In the genomic region with DNA sequence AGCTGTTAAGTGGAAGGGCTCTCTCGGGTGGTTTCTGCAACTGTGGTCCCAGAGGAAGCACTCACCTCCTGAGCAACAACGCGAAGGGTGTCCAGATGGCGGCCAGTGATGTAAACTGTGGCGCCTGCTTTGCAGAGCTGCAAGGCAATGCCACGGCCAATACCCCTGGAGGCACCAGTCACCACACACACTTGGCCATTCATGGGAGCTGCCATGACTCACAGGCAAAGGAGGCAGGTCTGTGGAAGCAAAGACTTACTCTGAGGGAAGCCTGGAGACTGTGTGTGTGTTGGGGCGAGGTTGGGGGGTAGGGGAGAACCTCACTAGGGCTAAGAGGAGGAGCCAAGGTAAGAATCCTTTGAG, we compare ENCODE assay signal across 8 cellular contexts. TPM values are rescaled to one million over a fixed set of nuclear protein-coding genes. Genes with fewer than 3 reads are reported as not detected.
DNase-seq lines count a peak whose midpoint lies in the region; ATAC-seq and TF ChIP-seq lines count a peak whose summit lies in the region.

No MANE protein-coding gene starts in this region.

- H3K27me3 ChIP-seq in breast epithelium (no peaks in the 10 kb centered on the region), liver (ENCODE audit: control insufficient read depth in 4 of 4, insufficient read depth in 4 of 4, low read length in 3 of 4) (no peaks in the 10 kb centered on the region), tibial nerve (no peaks in the 10 kb centered on the region)

- no peak for DNase-seq in T-helper 1 cell
- peak; percentile 95 for DNase-seq in M059J (ENCODE audit: low read depth)
- DNase-seq in breast epithelium (ENCODE audit: low spot score in 2 of 2): peak in 1 of 2 donors; percentile 41
- no peak for DNase-seq in tibial nerve (ENCODE audit: low spot score in 2 of 2)
- DNase-seq in NCI-H2196 (lab: John Stamatoyannopoulos, UW; ENCODE audit: unreplicated experiment): no peak

- H3K4me3 Mint-ChIP-seq in T-helper 1 cell treated with Interleukin-12 subunit alpha and Interleukin-12 subunit beta and Interleukin-4 antibody, amounts not matched to agents 30 μg/mL and 1 μg/mL, for 36 hours: peak overlapping the region; percentile 91

- 24% methylated on average over 7 of the region's 7 CpGs for WGBS in liver
- WGBS in tibial nerve, 2 donors: 37 to 44% methylated on average over 7 of the region's 7 CpGs

- H3K9ac ChIP-seq in liver (ENCODE audit: low read depth in 1 of 2, low read length in 2 of 2): peak overlapping the region; percentile 37 to 71

- H3K27ac Mint-ChIP-seq in T-helper 1 cell treated with Interleukin-12 subunit alpha and Interleukin-12 subunit beta and Interleukin-4 antibody, amounts not matched to agents 30 μg/mL and 1 μg/mL, for 36 hours: peak overlapping the region; percentile 89

- H3K27ac ChIP-seq in breast epithelium (peak overlapping the region; percentile 92 to 95), liver (ENCODE audit: low read depth in 1 of 2, low read length in 2 of 2) (peak overlapping the region; percentile 90 to 94), tibial nerve (peak overlapping the region in 3 of 4 donors; percentile 85 to 92 (median 87))

- TF ChIP-seq EP300 in tibial nerve (IDR thresholded peaks at IDR 0.05): no peak

- H3K4me1 Mint-ChIP-seq in T-helper 1 cell treated with Interleukin-12 subunit alpha and Interleukin-12 subunit beta and Interleukin-4 antibody, amounts not matched to agents 30 μg/mL and 1 μg/mL, for 36 hours (ENCODE audit: low read depth): peaks cover 32% of the 10 kb centered on the region

- H3K4me1 ChIP-seq in breast epithelium: peaks cover 4 to 11% of the 10 kb centered on the region in 2 donors
- H3K4me1 ChIP-seq in liver (ENCODE audit: control insufficient read depth in 4 of 4, insufficient read depth in 4 of 4, low read length in 3 of 4): peaks cover 7 to 75% (median 63%) of the 10 kb centered on the region in 4 donors
- H3K4me1 ChIP-seq in tibial nerve: peaks cover 0 to 48% (median 13%) of the 10 kb centered on the region in 4 donors

- ATAC-seq in GM21526 (IDR thresholded peaks at IDR 0.05; ENCODE audit: low FRiP score, unreplicated experiment): no peak

- H3K9me3 Mint-ChIP-seq in T-helper 1 cell treated with Interleukin-12 subunit alpha and Interleukin-12 subunit beta and Interleukin-4 antibody, amounts not matched to agents 30 μg/mL and 1 μg/mL, for 36 hours: no peaks in the 10 kb centered on the region

- TF ChIP-seq POLR2A in breast epithelium (IDR thresholded peaks at IDR 0.05) (no peak), tibial nerve (IDR thresholded peaks at IDR 0.05) (no peak)

- no peaks in the 10 kb centered on the region for H3K27me3 Mint-ChIP-seq in T-helper 1 cell treated with Interleukin-12 subunit alpha and Interleukin-12 subunit beta and Interleukin-4 antibody, amounts not matched to agents 30 μg/mL and 1 μg/mL, for 36 hours (ENCODE audit: low read depth)

- H3K4me3 ChIP-seq in breast epithelium (peak overlapping the region; percentile 63 to 99 (median 94)), liver (ENCODE audit: low read depth in 1 of 3, low read length in 3 of 3) (peak overlapping the region; percentile 80 to 86 (median 83)), tibial nerve (peak overlapping the region; percentile 70 to 96 (median 88))

- peaks cover 22% of the 10 kb centered on the region for H3K36me3 Mint-ChIP-seq in T-helper 1 cell treated with Interleukin-12 subunit alpha and Interleukin-12 subunit beta and Interleukin-4 antibody, amounts not matched to agents 30 μg/mL and 1 μg/mL, for 36 hours (ENCODE audit: low read depth)

- TF ChIP-seq RAD21 in liver (IDR thresholded peaks at IDR 0.05): no peak

- intact Hi-C loops in breast epithelium (cut with DNase I; ENCODE audit: low total_unique reads): no loop called here

- H3K9me3 ChIP-seq in breast epithelium (no peaks in the 10 kb centered on the region), liver (ENCODE audit: control insufficient read depth in 4 of 4, low read length in 3 of 4) (no peaks in the 10 kb centered on the region), tibial nerve (no peaks in the 10 kb centered on the region)

- H3K36me3 ChIP-seq in breast epithelium (peaks cover 9% of the 10 kb centered on the region), liver (ENCODE audit: control insufficient read depth in 4 of 4, insufficient read depth in 3 of 4, low read depth in 1 of 4, low read length in 3 of 4) (peaks cover 7 to 33% (median 25%) of the 10 kb centered on the region in 4 donors), tibial nerve (peaks cover 0 to 48% (median 29%) of the 10 kb centered on the region in 3 donors)

- TF ChIP-seq CTCF in breast epithelium (IDR thresholded peaks at IDR 0.05) (no peak), liver (IDR thresholded peaks at IDR 0.05; ENCODE audit: low read depth, low read length, missing input control) (no peak), tibial nerve (IDR thresholded peaks at IDR 0.05) (no peak)

TF ChIP-seq in liver, 16 proteins besides CTCF, POLR2A, EP300 and RAD21:
- TF ChIP-seq JUND (IDR thresholded peaks at IDR 0.05) (no peak), HNF4A (conservative IDR thresholded peaks at IDR 0.05) (no peak), YY1 (IDR thresholded peaks at IDR 0.05) (no peak), FOXA2 (IDR thresholded peaks at IDR 0.05) (no peak), GABPA (IDR thresholded peaks at IDR 0.05 in 1 of 2, conservative IDR thresholded peaks at IDR 0.05 in 1 of 2) (no peak), RXRA (IDR thresholded peaks at IDR 0.05) (no peak), HNF4G (IDR thresholded peaks at IDR 0.05) (no peak), TAF1 (conservative IDR thresholded peaks at IDR 0.05) (no peak), EGR1 (IDR thresholded peaks at IDR 0.05; ENCODE audit: low read depth in 2 of 2) (no peak)
- TF ChIP-seq, protein P1, sequence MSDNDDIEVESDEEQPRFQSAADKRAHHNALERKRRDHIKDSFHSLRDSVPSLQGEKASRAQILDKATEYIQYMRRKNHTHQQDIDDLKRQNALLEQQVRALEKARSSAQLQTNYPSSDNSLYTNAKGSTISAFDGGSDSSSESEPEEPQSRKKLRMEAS (IDR thresholded peaks at IDR 0.05): no peak
- TF ChIP-seq, protein P2, sequence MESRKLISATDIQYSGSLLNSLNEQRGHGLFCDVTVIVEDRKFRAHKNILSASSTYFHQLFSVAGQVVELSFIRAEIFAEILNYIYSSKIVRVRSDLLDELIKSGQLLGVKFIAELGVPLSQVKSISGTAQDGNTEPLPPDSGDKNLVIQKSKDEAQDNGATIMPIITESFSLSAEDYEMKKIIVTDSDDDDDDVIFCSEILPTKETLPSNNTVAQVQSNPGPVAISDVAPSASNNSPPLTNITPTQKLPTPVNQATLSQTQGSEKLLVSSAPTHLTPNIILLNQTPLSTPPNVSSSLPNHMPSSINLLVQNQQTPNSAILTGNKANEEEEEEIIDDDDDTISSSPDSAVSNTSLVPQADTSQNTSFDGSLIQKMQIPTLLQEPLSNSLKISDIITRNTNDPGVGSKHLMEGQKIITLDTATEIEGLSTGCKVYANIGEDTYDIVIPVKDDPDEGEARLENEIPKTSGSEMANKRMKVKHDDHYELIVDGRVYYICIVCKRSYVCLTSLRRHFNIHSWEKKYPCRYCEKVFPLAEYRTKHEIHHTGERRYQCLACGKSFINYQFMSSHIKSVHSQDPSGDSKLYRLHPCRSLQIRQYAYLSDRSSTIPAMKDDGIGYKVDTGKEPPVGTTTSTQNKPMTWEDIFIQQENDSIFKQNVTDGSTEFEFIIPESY (IDR thresholded peaks at IDR 0.05): no peak
- TF ChIP-seq, protein P3, sequence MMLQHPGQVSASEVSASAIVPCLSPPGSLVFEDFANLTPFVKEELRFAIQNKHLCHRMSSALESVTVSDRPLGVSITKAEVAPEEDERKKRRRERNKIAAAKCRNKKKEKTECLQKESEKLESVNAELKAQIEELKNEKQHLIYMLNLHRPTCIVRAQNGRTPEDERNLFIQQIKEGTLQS (IDR thresholded peaks at IDR 0.05): no peak
TF ChIP-seq in liver: peak in this region for 0.

RNA-seq across cellular contexts. Expression of a gene that starts 0.7 kb away (rescaled TPM):
- 15.4 and 20.9 TPM in 2 replicates for total RNA-seq in M059J (2014; rRNA removed; shearing (Covaris generic))
- total RNA-seq in breast epithelium: 10 to 100 TPM; 21.9 to 45.7 (median 32.1) TPM
- total RNA-seq in liver: 10 to 100 TPM; 30.3 to 84.9 TPM
- polyA plus RNA-seq in liver: 10 to 100 TPM; 40.3 to 60.1 TPM
- total RNA-seq in tibial nerve: 10 to 100 TPM; 15.7 to 43.5 (median 22.6) TPM

RNA-seq across cellular contexts. Expression of a gene that starts 0.8 kb away (rescaled TPM):
- total RNA-seq in M059J (2014; rRNA removed; shearing (Covaris generic)): 8.9 and 14.0 TPM in 2 replicates
- total RNA-seq in breast epithelium (10 to 100 TPM; 18.4 to 21.0 (median 19.0) TPM), liver (10 to 100 TPM; 12.3 to 18.2 TPM), tibial nerve (10 to 100 TPM; 17.0 to 24.9 (median 20.4) TPM)
- polyA plus RNA-seq in liver: 1 to 10 TPM; 3.8 to 7.1 TPM

RNA-seq across cellular contexts. Expression of a gene that starts 8.9 kb away (rescaled TPM):
- total RNA-seq in M059J (2014; rRNA removed; shearing (Covaris generic)): not detected in 2 replicates
- 10 to 100 TPM in 2 of 3 donors, 1 to 10 TPM in 1; 8.0 to 14.4 (median 10.4) TPM for total RNA-seq in breast epithelium
- 100 to 1,000 TPM in 1 of 2 donors, 10 to 100 TPM in 1; 32.1 to 142 TPM for total RNA-seq in liver
- polyA plus RNA-seq in liver: 100 to 1,000 TPM; 176 to 312 TPM
- 10 to 100 TPM in 3 of 4 donors, 1 to 10 TPM in 1; 9.4 to 34.5 (median 14.2) TPM for total RNA-seq in tibial nerve

RNA-seq across cellular contexts. Expression of a gene that starts 11.1 kb away (rescaled TPM):
- 0.64 and 1.2 TPM in 2 replicates for total RNA-seq in M059J (2014; rRNA removed; shearing (Covaris generic))
- total RNA-seq in breast epithelium: 10 to 100 TPM in 1 of 3 donors, 1 to 10 TPM in 2; 8.5 to 11.1 (median 9.4) TPM
- 10 to 100 TPM in 1 of 2 donors, 1 to 10 TPM in 1; 2.5 to 11.3 TPM for total RNA-seq in liver
- polyA plus RNA-seq in liver: 1 to 10 TPM in 1 of 2 donors, under 1 TPM in 1; 0.28 to 1.2 TPM
- total RNA-seq in tibial nerve: 10 to 100 TPM; 15.5 to 31.5 (median 20.2) TPM

RNA-seq across cellular contexts. Expression of a gene that starts 12.4 kb away (rescaled TPM):
- total RNA-seq in M059J (2014; rRNA removed; shearing (Covaris generic)): 0.98 and 1.9 TPM in 2 replicates
- total RNA-seq in breast epithelium: 10 to 100 TPM in 2 of 3 donors, 1 to 10 TPM in 1; 5.7 to 18.4 (median 12.8) TPM
- 1 to 10 TPM; 2.1 to 5.0 TPM for total RNA-seq in liver
- 1 to 10 TPM in 1 of 2 donors, under 1 TPM in 1; 0.86 to 2.9 TPM for polyA plus RNA-seq in liver
- total RNA-seq in tibial nerve: 10 to 100 TPM in 3 of 4 donors, 1 to 10 TPM in 1; 8.4 to 14.4 (median 11.8) TPM
